Comparison of ENCODE assay signal across 15 cellular contexts in the genomic region with DNA sequence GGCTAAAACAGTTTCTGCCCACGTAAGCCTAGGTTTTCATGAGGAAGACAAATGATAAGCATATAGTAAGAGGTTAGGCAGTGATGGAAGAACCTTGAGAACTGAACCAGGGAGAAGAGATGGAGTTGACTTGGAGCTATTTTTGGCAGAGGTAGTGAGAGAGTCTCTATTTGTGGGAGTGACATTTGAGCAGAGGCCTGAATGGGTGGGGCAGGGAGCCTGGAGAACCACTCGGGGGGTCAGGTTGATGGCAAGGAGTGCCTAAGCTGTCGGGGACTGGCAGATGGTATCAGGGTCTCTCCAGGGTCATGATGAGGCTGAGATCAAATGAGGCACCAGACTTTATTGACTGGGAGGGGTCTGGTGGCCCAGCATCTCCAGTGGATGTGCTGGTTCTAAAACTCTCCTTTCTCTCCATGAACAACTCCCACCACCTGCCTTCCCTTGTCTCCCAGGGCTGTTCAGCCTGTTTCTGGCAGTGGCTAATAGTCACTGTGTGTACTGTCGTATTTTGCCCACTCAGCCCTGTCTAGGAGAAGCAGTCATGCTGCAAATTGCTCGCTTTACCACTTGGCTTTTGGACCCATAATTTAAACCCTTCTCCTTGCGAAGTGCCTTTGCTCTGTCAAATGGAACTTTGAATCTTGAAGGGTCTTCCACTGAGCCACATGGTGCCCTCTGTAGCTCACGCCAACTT. TPM values are rescaled to one million over a fixed set of nuclear protein-coding genes. Genes with fewer than 3 reads are reported as not detected.
DNase-seq lines count a peak whose midpoint lies in the region; ATAC-seq, FAIRE-seq and TF ChIP-seq lines count a peak whose summit lies in the region.
"Had no signal": no experiment of that assay in that cellular context is flagged by ENCODE, and none has a peak within 500 bp of the region (broad histone marks: within the 10 kb centered on the region; RNA-seq: fewer than 3 reads in every experiment).

No MANE protein-coding gene starts in this region.

- TF ChIP-seq RAD21 in GM12878 (IDR thresholded peaks at IDR 0.05; ENCODE audit: insufficient read depth, low read depth, low read length), result no peak

- WGBS in GM12878 (ENCODE audit: insufficient coverage, insufficient replicate concordance, low lambda C conversion rate, missing lambda C conversion rate), result 94% methylated on average over 7 of the region's 7 CpGs

- no peaks in the 10 kb centered on the region for H4K20me1 ChIP-seq in GM12878 (ENCODE audit: control insufficient read depth, insufficient read depth)

- H3K9me3 Mint-ChIP-seq in CD4-positive, CD25-positive, alpha-beta regulatory T cell, result no peaks in the 10 kb centered on the region
- no peaks in the 10 kb centered on the region for H3K9me3 Mint-ChIP-seq in Caco-2 (ENCODE audit: unreplicated experiment)
- no peaks in the 10 kb centered on the region for H3K9me3 Mint-ChIP-seq in nephron
- H3K9me3 Mint-ChIP-seq: T-helper 2 cell treated with Interferon-gamma antibody and Interleukin-4, amounts not matched to agents 5 μg/mL and 100 μg/mL, for 36 hours had no signal

- CTCF ChIA-PET in Caco-2 (lab: Charles Lee), result interaction anchor here (1.0 kb wide), 1 partner anchor 19 kb away, joined by 3 read pairs; no protein-coding TSS in a partner anchor
- CTCF ChIA-PET in GM12878 (lab: Yijun Ruan, JAX), result interaction anchor here (1.6 kb wide), 1 partner anchor 166 kb away, joined by 5 read pairs; no protein-coding TSS in a partner anchor

- BruUV-seq in Caco-2 (replicated peaks; lab: Mats Ljungman, UMichigan), result TSS peak; percentile 12
- BruUV-seq in GM12878 (replicated peaks; lab: Mats Ljungman, UMichigan), result TSS peak; percentile 51

- RAD21 ChIA-PET in GM12878 (lab: Charles Lee; ENCODE audit: unreplicated experiment), result no interaction called here

- TF ChIP-seq CTCF in Caco-2 (IDR thresholded peaks at IDR 0.05; ENCODE audit: insufficient read depth in 1 of 2, low read depth in 1 of 2, low read length in 1 of 2, severe bottlenecking in 1 of 2, unreplicated experiment in 1 of 2) (no peak), GM12878 (IDR thresholded peaks at IDR 0.05 in 2 of 3, conservative IDR thresholded peaks at IDR 0.05 in 1 of 3; ENCODE audit: control insufficient read depth in 2 of 3, extremely low read depth in 1 of 3, insufficient read depth in 1 of 3, low read depth in 3 of 3, low read length in 3 of 3) (no peak), nephron (IDR thresholded peaks at IDR 0.05; ENCODE audit: unreplicated experiment in 3 of 3) (no peak)

- no peak for ATAC-seq in CD4-positive, CD25-positive, alpha-beta regulatory T cell (ENCODE audit: low read depth in 2 of 2)
- ATAC-seq in GM12878, result no peak

- no peak overlapping the region for H3K27ac ChIP-seq in CD4-positive, CD25-positive, alpha-beta regulatory T cell (ENCODE audit: insufficient read depth, low read length, poor library complexity, severe bottlenecking)
- no peak overlapping the region for H3K27ac ChIP-seq in GM12878 (ENCODE audit: control insufficient read depth, insufficient read depth)
- H3K27ac ChIP-seq: BLaER1 treated with 17β-estradiol and CSF1 and Interleukin-3, amounts not matched to agents 10 nM and 100 nM had no signal

- peak overlapping the region; percentile 9 to 52 (median 46) for H3K27ac Mint-ChIP-seq in CD4-positive, CD25-positive, alpha-beta regulatory T cell
- H3K27ac Mint-ChIP-seq in Caco-2 (ENCODE audit: unreplicated experiment), result no peak overlapping the region
- peak overlapping the region; percentile 3 to 70 (median 37) for H3K27ac Mint-ChIP-seq in nephron
- H3K27ac Mint-ChIP-seq: T-helper 2 cell treated with Interferon-gamma antibody and Interleukin-4, amounts not matched to agents 5 μg/mL and 100 μg/mL, for 36 hours had no signal

- no peak for TF ChIP-seq EP300 in GM12878 (IDR thresholded peaks at IDR 0.05; ENCODE audit: borderline replicate concordance in 1 of 2, control insufficient read depth in 1 of 2, low read depth in 2 of 2, low read length in 2 of 2)

- no peaks in the 10 kb centered on the region for H3K27me3 Mint-ChIP-seq in CD4-positive, CD25-positive, alpha-beta regulatory T cell
- no peaks in the 10 kb centered on the region for H3K27me3 Mint-ChIP-seq in Caco-2 (ENCODE audit: insufficient read depth, unreplicated experiment)
- H3K27me3 Mint-ChIP-seq in nephron (ENCODE audit: low read depth), result no peaks in the 10 kb centered on the region

- H3K4me1 ChIP-seq in CD4-positive, CD25-positive, alpha-beta regulatory T cell (ENCODE audit: control insufficient read depth, insufficient read depth, low read length, poor library complexity, severe bottlenecking), result peaks cover 43% of the 10 kb centered on the region
- H3K4me1 ChIP-seq in Caco-2 (no peaks in the 10 kb centered on the region; the same call in 1 of the 2 replicates), GM12878 (ENCODE audit: control insufficient read depth, insufficient read depth, low read length) (no peaks in the 10 kb centered on the region)

- H3K36me3 ChIP-seq in CD4-positive, CD25-positive, alpha-beta regulatory T cell (ENCODE audit: control insufficient read depth, insufficient read depth, low read length), result peaks cover 41% of the 10 kb centered on the region
- H3K36me3 ChIP-seq in Caco-2 (ENCODE audit: control insufficient read depth, insufficient read depth, low read length) (no peaks in the 10 kb centered on the region; the same call in 1 of the 2 replicates), GM12878 (ENCODE audit: control insufficient read depth in 2 of 2, insufficient read depth in 2 of 2, low read length in 1 of 2) (peaks cover under 1 to 18% of the 10 kb centered on the region in 2 experiments; a peak in 3 of 4 replicates)

- in situ Hi-C loops in GM12878 (cut with MboI), result no loop called here

- H3K36me3 Mint-ChIP-seq in CD4-positive, CD25-positive, alpha-beta regulatory T cell, result peaks cover 22% of the 10 kb centered on the region
- peaks cover 40% of the 10 kb centered on the region for H3K36me3 Mint-ChIP-seq in Caco-2 (ENCODE audit: insufficient read depth, unreplicated experiment)
- peaks cover 39% of the 10 kb centered on the region for H3K36me3 Mint-ChIP-seq in nephron (ENCODE audit: low read depth)

- no peak for FAIRE-seq in GM12878 (lab: Jason Lieb, UNC)
- FAIRE-seq in GM12892 (lab: Jason Lieb, UNC), result no peak
- FAIRE-seq: kidney had no signal

- peaks cover 38% of the 10 kb centered on the region for H3K79me2 ChIP-seq in GM12878 (ENCODE audit: control insufficient read depth, insufficient read depth, low read length)

- SMC1A ChIA-PET in GM12878 (lab: Charles Lee; ENCODE audit: uncharacterized antibody, unreplicated experiment), result interaction anchor here (1.0 to 1.2 kb wide), 2 partner anchors 43 to 133 kb away, joined by 3 read pairs; no protein-coding TSS in a partner anchor

- no peaks in the 10 kb centered on the region for H3K9me3 ChIP-seq in CD4-positive, CD25-positive, alpha-beta regulatory T cell (ENCODE audit: control insufficient read depth in 2 of 2, low read length in 2 of 2)
- H3K9me3 ChIP-seq in Caco-2 (no peaks in the 10 kb centered on the region), GM12878 (replicated peaks; ENCODE audit: control insufficient read depth, insufficient read depth, low read length) (no peaks in the 10 kb centered on the region)
- H3K9me3 ChIP-seq: BLaER1 treated with 17β-estradiol and CSF1 and Interleukin-3, amounts not matched to agents 10 nM and 100 nM; esophagus squamous epithelium had no signal

- H3K4me3 ChIP-seq in CD4-positive, CD25-positive, alpha-beta regulatory T cell (ENCODE audit: low read depth, low read length), result no peak overlapping the region
- H3K4me3 ChIP-seq in Caco-2 (ENCODE audit: low read depth, low read length), result no peak overlapping the region
- H3K4me3 ChIP-seq in GM12878, result no peak overlapping the region
- H3K4me3 ChIP-seq: BLaER1 treated with 17β-estradiol and CSF1 and Interleukin-3, amounts not matched to agents 10 nM and 100 nM; esophagus squamous epithelium had no signal

- H2AFZ ChIP-seq in GM12878 (ENCODE audit: control insufficient read depth, low read depth, low read length), result no peak overlapping the region

- no peak for TF ChIP-seq POLR2A in GM12878 (IDR thresholded peaks at IDR 0.05; ENCODE audit: low read depth, low read length)
- TF ChIP-seq POLR2A in GM12892 (IDR thresholded peaks at IDR 0.05; ENCODE audit: low read depth, low read length), result no peak

- H3K27me3 ChIP-seq in CD4-positive, CD25-positive, alpha-beta regulatory T cell (ENCODE audit: control insufficient read depth, insufficient read depth, low read length), result no peaks in the 10 kb centered on the region
- H3K27me3 ChIP-seq in Caco-2 (replicated peaks; ENCODE audit: control insufficient read depth, insufficient read depth, low read length) (no peaks in the 10 kb centered on the region), GM12878 (replicated peaks in 1 of 2; ENCODE audit: control insufficient read depth in 2 of 2, insufficient read depth in 2 of 2, low read length in 1 of 2) (no peaks in the 10 kb centered on the region)
- H3K27me3 ChIP-seq: BLaER1 treated with 17β-estradiol and CSF1 and Interleukin-3, amounts not matched to agents 10 nM and 100 nM; esophagus squamous epithelium had no signal

- no peak overlapping the region for H3K9ac ChIP-seq in GM12878 (ENCODE audit: control insufficient read depth, insufficient read depth, low read length)

- H3K4me2 ChIP-seq in GM12878 (ENCODE audit: control insufficient read depth, insufficient read depth), result peak overlapping the region; percentile 19; the same call in 1 of the 2 replicates

- peak overlapping the region; percentile 11 to 59 (median 47) for H3K4me3 Mint-ChIP-seq in CD4-positive, CD25-positive, alpha-beta regulatory T cell
- no peak overlapping the region for H3K4me3 Mint-ChIP-seq in Caco-2 (ENCODE audit: unreplicated experiment)
- H3K4me3 Mint-ChIP-seq in nephron, result peak overlapping the region; percentile 70 to 76 (median 73)
- H3K4me3 Mint-ChIP-seq: T-helper 2 cell treated with Interferon-gamma antibody and Interleukin-4, amounts not matched to agents 5 μg/mL and 100 μg/mL, for 36 hours had no signal

- DNase-seq in CD4-positive, CD25-positive, alpha-beta regulatory T cell, result no peak
- no peak for DNase-seq in Caco-2
- no peak for DNase-seq in GM12878 (ENCODE audit: low read depth, low spot score)
- no peak for DNase-seq in GM12892 (ENCODE audit: insufficient read length)
- DNase-seq in NOMO-1 treated with dmso at 0.1 percent for 144 hours (lab: John Stamatoyannopoulos, UW; ENCODE audit: unreplicated experiment), result no peak
- DNase-seq in DMS79 treated with DMSO at 0.1 percent for 48 hours (lab: John Stamatoyannopoulos, UW), result no peak
- DNase-seq: EL, esophagus squamous epithelium, KG1, kidney, SIG-M5 had no signal

- intact Hi-C loops in Caco-2 (cut with micrococcal nuclease; ENCODE audit: unreplicated experiment) (no loop called here), GM12878 (cut with micrococcal nuclease; ENCODE audit: unreplicated experiment) (no loop called here)

- POLR2A ChIA-PET in Caco-2 (lab: Charles Lee) (no interaction called here), GM12878 (lab: Charles Lee) (no interaction called here)

- peaks cover 15 to 64% (median 27%) of the 10 kb centered on the region in 4 donors for H3K4me1 Mint-ChIP-seq in CD4-positive, CD25-positive, alpha-beta regulatory T cell
- peaks cover 5% of the 10 kb centered on the region for H3K4me1 Mint-ChIP-seq in Caco-2 (ENCODE audit: low read depth, unreplicated experiment)
- H3K4me1 Mint-ChIP-seq in nephron, result peaks cover 25% of the 10 kb centered on the region

RNA-seq across cellular contexts. Expression of gene MAU2, which starts 3.6 kb away (rescaled TPM):
- 146 TPM for total RNA-seq in CD4-positive, CD25-positive, alpha-beta regulatory T cell
- 10 to 100 TPM; 16.5 to 20.6 (median 18.8) TPM for polyA plus RNA-seq in CD4-positive, CD25-positive, alpha-beta regulatory T cell
- total RNA-seq in Caco-2 (2022) (51.3 and 62.6 TPM in 2 replicates), GM12878 (2014; rRNA removed) (21.5 and 25.5 TPM in 2 replicates), GM12878 (2014; rRNA removed; fragmentation: Illumina TruSeq; extraction: Trizol) (15.4 and 15.7 TPM in 2 replicates), GM12878 (2021) (37.3 and 47.2 TPM in 2 replicates)
- 165 and 196 TPM in 2 replicates for total RNA-seq in GM12878 (2013; cell fraction: nucleolus; rRNA removed)
- polyA plus RNA-seq in GM12878 (2011; ENCODE audit: low read depth), result 11.5 TPM
- polyA plus RNA-seq in GM12878 (2011; rRNA removed) (10.9 and 22.7 TPM in 2 replicates), GM12878 (2014; fragmentation: Illumina TruSeq; extraction: Trizol) (7.0 and 16.2 TPM in 2 replicates), GM12878 (2014; fragmentation: Nextera tagmentation; extraction: Ambion mirVana) (1 to 10 TPM; 1.8 to 2.9 TPM), GM12878 (2014; rRNA removed) (32.2 and 42.7 TPM in 2 replicates), GM12878 (2016; fragmentation: Nextera tagmentation; extraction: Ambion mirVana) (10 to 100 TPM; 21.6 to 25.8 TPM)
- 21.2 and 28.7 TPM in 2 replicates for polyA plus RNA-seq in GM12878 (2011; cell fraction: cytosol; rRNA removed)
- polyA plus RNA-seq in GM12878 (2011; cell fraction: nucleus; rRNA removed), result 107 and 142 TPM in 2 replicates
- polyA plus RNA-seq in GM12878 (2012), result 21.4 and 28.2 TPM in 2 replicates
- polyA minus RNA-seq in GM12878 (2011; rRNA and poly(A)+ RNA removed), result 47.0 and 85.3 TPM in 2 replicates
- polyA minus RNA-seq in GM12878 (2011; cell fraction: cytosol; rRNA and poly(A)+ RNA removed), result 21.1 and 28.3 TPM in 2 replicates
- 49.1 and 73.1 TPM in 2 replicates for polyA minus RNA-seq in GM12878 (2011; cell fraction: nucleus; rRNA and poly(A)+ RNA removed)
- polyA plus RNA-seq in GM12892 (2012; ENCODE audit: missing spikeins), result 19.7 TPM

RNA-seq across cellular contexts. Expression of gene SUGP1, which starts 3.9 kb away (rescaled TPM):
- 72.5 TPM for total RNA-seq in CD4-positive, CD25-positive, alpha-beta regulatory T cell
- 10 to 100 TPM; 22.7 to 36.3 (median 26.4) TPM for polyA plus RNA-seq in CD4-positive, CD25-positive, alpha-beta regulatory T cell
- 51.2 and 58.4 TPM in 2 replicates for total RNA-seq in Caco-2 (2022)
- total RNA-seq in GM12878 (2013; cell fraction: nucleolus; rRNA removed), result 70.1 and 78.7 TPM in 2 replicates
- total RNA-seq in GM12878 (2014; rRNA removed), result 28.5 and 38.4 TPM in 2 replicates
- 27.9 and 28.8 TPM in 2 replicates for total RNA-seq in GM12878 (2014; rRNA removed; fragmentation: Illumina TruSeq; extraction: Trizol)
- 53.9 and 62.4 TPM in 2 replicates for total RNA-seq in GM12878 (2021)
- polyA plus RNA-seq in GM12878 (2011; ENCODE audit: low read depth), result 11.5 TPM
- polyA plus RNA-seq in GM12878 (2011; rRNA removed), result 28.4 and 38.4 TPM in 2 replicates
- polyA plus RNA-seq in GM12878 (2011; cell fraction: cytosol; rRNA removed), result 24.9 and 42.6 TPM in 2 replicates
- polyA plus RNA-seq in GM12878 (2011; cell fraction: nucleus; rRNA removed), result 136 and 149 TPM in 2 replicates
- 34.0 and 44.2 TPM in 2 replicates for polyA plus RNA-seq in GM12878 (2012)
- polyA plus RNA-seq in GM12878 (2014; fragmentation: Illumina TruSeq; extraction: Trizol), result 19.8 and 37.7 TPM in 2 replicates
- 1 to 10 TPM; 1.6 to 3.6 TPM for polyA plus RNA-seq in GM12878 (2014; fragmentation: Nextera tagmentation; extraction: Ambion mirVana)
- 51.4 and 55.6 TPM in 2 replicates for polyA plus RNA-seq in GM12878 (2014; rRNA removed)
- 10 to 100 TPM; 64.8 to 70.2 TPM for polyA plus RNA-seq in GM12878 (2016; fragmentation: Nextera tagmentation; extraction: Ambion mirVana)
- 21.7 and 31.6 TPM in 2 replicates for polyA minus RNA-seq in GM12878 (2011; rRNA and poly(A)+ RNA removed)
- polyA minus RNA-seq in GM12878 (2011; cell fraction: cytosol; rRNA and poly(A)+ RNA removed), result 9.2 and 16.0 TPM in 2 replicates
- 23.1 and 37.2 TPM in 2 replicates for polyA minus RNA-seq in GM12878 (2011; cell fraction: nucleus; rRNA and poly(A)+ RNA removed)
- polyA plus RNA-seq in GM12892 (2012; ENCODE audit: missing spikeins), result 21.5 TPM

RNA-seq across cellular contexts. Expression of gene TM6SF2, which starts 51.1 kb away (rescaled TPM):
- total RNA-seq in CD4-positive, CD25-positive, alpha-beta regulatory T cell, result not detected
- polyA plus RNA-seq in CD4-positive, CD25-positive, alpha-beta regulatory T cell, result not detected
- total RNA-seq in Caco-2 (2022) (3.2 and 3.7 TPM in 2 replicates), GM12878 (2014; rRNA removed) (0.34 TPM in 1 of 2 replicates, not detected in the other), GM12878 (2014; rRNA removed; fragmentation: Illumina TruSeq; extraction: Trizol) (not detected in 2 replicates), GM12878 (2021) (not detected in 2 replicates)
- not detected in 2 replicates for total RNA-seq in GM12878 (2013; cell fraction: nucleolus; rRNA removed)
- not detected for polyA plus RNA-seq in GM12878 (2011; ENCODE audit: low read depth)
- polyA plus RNA-seq in GM12878 (2011; rRNA removed) (not detected in 2 replicates), GM12878 (2014; fragmentation: Illumina TruSeq; extraction: Trizol) (not detected in 2 replicates), GM12878 (2014; fragmentation: Nextera tagmentation; extraction: Ambion mirVana) (not detected), GM12878 (2014; rRNA removed) (not detected in 2 replicates), GM12878 (2016; fragmentation: Nextera tagmentation; extraction: Ambion mirVana) (not detected)
- polyA plus RNA-seq in GM12878 (2011; cell fraction: cytosol; rRNA removed), result not detected in 2 replicates
- polyA plus RNA-seq in GM12878 (2011; cell fraction: nucleus; rRNA removed), result not detected in 2 replicates
- not detected in 2 replicates for polyA plus RNA-seq in GM12878 (2012)
- not detected in 2 replicates for polyA minus RNA-seq in GM12878 (2011; rRNA and poly(A)+ RNA removed)
- not detected in 2 replicates for polyA minus RNA-seq in GM12878 (2011; cell fraction: cytosol; rRNA and poly(A)+ RNA removed)
- polyA minus RNA-seq in GM12878 (2011; cell fraction: nucleus; rRNA and poly(A)+ RNA removed), result not detected in 2 replicates
- not detected for polyA plus RNA-seq in GM12892 (2012; ENCODE audit: missing spikeins)
- total RNA-seq: dermis microvascular lymphatic vessel endothelial cell had no signal
